In genomic region chr1:183473286-183473536, GRCh38 we compare ENCODE assay signal across 1 cellular context.
TF ChIP-seq lines count a peak whose summit lies in the region.

No MANE protein-coding gene starts in this region.

TF ChIP-seq in K562, 482 proteins besides CTCF, POLR2A, EP300 and RAD21:
- TF ChIP-seq E2F8 (IDR thresholded peaks at IDR 0.05; ENCODE audit: low read depth, partially characterized antibody): no peak
- TF ChIP-seq HBP1 (CRISPR knock-in tag; IDR thresholded peaks at IDR 0.05): no peak
- TF ChIP-seq PTRF (tag; IDR thresholded peaks at IDR 0.05): no peak
- TF ChIP-seq PKNOX1 (IDR thresholded peaks at IDR 0.05): 0 out of 2 replicates have a peak, but pooled peaks have one; percentile 24
- no peak for TF ChIP-seq TBP (optimal IDR thresholded peaks at IDR 0.05; ENCODE audit: low read depth, low read length)
- TF ChIP-seq KDM1A (IDR thresholded peaks at IDR 0.05): peak in 1 of 2 experiments; percentile 28; a peak in 2 of 4 replicates
- TF ChIP-seq NR0B1 (IDR thresholded peaks at IDR 0.05; ENCODE audit: partially characterized antibody): no peak
- no peak for TF ChIP-seq MEF2D (tag; conservative IDR thresholded peaks at IDR 0.05; ENCODE audit: low read depth)
- 0 out of 4 replicates have a peak, but pooled peaks of 1 of the 2 experiments have one; percentile 29 for TF ChIP-seq FOXK2 (conservative IDR thresholded peaks at IDR 0.05 in 1 of 2, IDR thresholded peaks at IDR 0.05 in 1 of 2; ENCODE audit: low read depth in 2 of 2)
- no peak for TF ChIP-seq SMAD4 (CRISPR knock-in tag; conservative IDR thresholded peaks at IDR 0.05)
- TF ChIP-seq CSDE1 (IDR thresholded peaks at IDR 0.05): no peak
- TF ChIP-seq ZNF431 (CRISPR knock-in tag; IDR thresholded peaks at IDR 0.05): no peak
- TF ChIP-seq PHB (CRISPR knock-in tag; IDR thresholded peaks at IDR 0.05): no peak
- no peak for TF ChIP-seq HMGN3 (IDR thresholded peaks at IDR 0.05; ENCODE audit: borderline replicate concordance, extremely low read depth, insufficient read length, low read depth, low read length)
- no peak for TF ChIP-seq ZNF217 (CRISPR knock-in tag; IDR thresholded peaks at IDR 0.05)
- TF ChIP-seq U2AF1 (optimal IDR thresholded peaks at IDR 0.05; ENCODE audit: low read depth, low read length): no peak
- TF ChIP-seq ZEB2 (IDR thresholded peaks at IDR 0.05): 0 out of 2 replicates have a peak, but pooled peaks have one; percentile 15
- no peak for TF ChIP-seq PTBP1 (IDR thresholded peaks at IDR 0.05; ENCODE audit: low read depth, low read length)
- no peak for TF ChIP-seq ATF6 (CRISPR knock-in tag; IDR thresholded peaks at IDR 0.05)
- TF ChIP-seq ARNT (IDR thresholded peaks at IDR 0.05): no peak
- no peak for TF ChIP-seq SMARCE1 (IDR thresholded peaks at IDR 0.05)
- TF ChIP-seq KLF1 (tag; IDR thresholded peaks at IDR 0.05): no peak
- TF ChIP-seq SIN3B (IDR thresholded peaks at IDR 0.05; ENCODE audit: low read depth): no peak
- no peak for TF ChIP-seq ZNF518B (CRISPR knock-in tag; IDR thresholded peaks at IDR 0.05)
- TF ChIP-seq ZNF12 (CRISPR knock-in tag; IDR thresholded peaks at IDR 0.05): no peak
- TF ChIP-seq PHB2 (IDR thresholded peaks at IDR 0.05; ENCODE audit: low read depth): 0 out of 2 replicates have a peak, but pooled peaks have one; percentile 30
- no peak for TF ChIP-seq ZNF445 (CRISPR knock-in tag; IDR thresholded peaks at IDR 0.05; ENCODE audit: low read depth)
- TF ChIP-seq TCF15 (CRISPR knock-in tag; IDR thresholded peaks at IDR 0.05): no peak
- no peak for TF ChIP-seq COPS2 (conservative IDR thresholded peaks at IDR 0.05)
- TF ChIP-seq PRPF4 (IDR thresholded peaks at IDR 0.05; ENCODE audit: insufficient read depth, low read depth, low read length, poor library complexity, severe bottlenecking): no peak
- TF ChIP-seq OTX1 (CRISPR knock-in tag; IDR thresholded peaks at IDR 0.05): 0 out of 2 replicates have a peak, but pooled peaks have one; percentile 7
- no peak for TF ChIP-seq KLF13 (tag; IDR thresholded peaks at IDR 0.05; ENCODE audit: borderline replicate concordance, low read depth)
- peak; percentile 95 for TF ChIP-seq PRDM10 (IDR thresholded peaks at IDR 0.05; ENCODE audit: partially characterized antibody)
